ENCODE assay signal across 13 cellular contexts in genomic region chr3:169295912-169296311, GRCh38.
DNase-seq lines count a peak whose midpoint lies in the region; ATAC-seq and TF ChIP-seq lines count a peak whose summit lies in the region.
"Had no signal": no experiment of that assay in that cellular context is flagged by ENCODE, and none has a peak within 500 bp of the region (broad histone marks: within the 10 kb centered on the region; RNA-seq: fewer than 3 reads in every experiment).

No MANE protein-coding gene starts in this region.

- peak; percentile 4 for DNase-seq in OCI-LY7 (ENCODE audit: low spot score)
- DNase-seq in stimulated activated CD4-positive, alpha-beta T cell treated with anti-CD3 and anti-CD28 coated beads, Interleukin-2, amount 100 ng/mL, for 48 hours = no peak
- no peak for DNase-seq in hippocampal formation (lab: John Stamatoyannopoulos, UW)
- DNase-seq in activated CD8-positive, alpha-beta memory T cell treated with anti-CD3 and anti-CD28 coated beads for 24 hours = no peak
- no peak for DNase-seq in stimulated activated CD4-positive, alpha-beta T cell treated with anti-CD3 and anti-CD28 coated beads, Interleukin-1b, Interleukin-23, amount 100 ng/mL, for 48 hours
- DNase-seq: activated CD4-positive, alpha-beta T cell treated with anti-CD3 and anti-CD28 coated beads, Interleukin-2, amount 10 ng/mL, durations not matched to agents 7 days and 5 days; DMS79 treated with DMSO at 0.1 percent for 48 hours; foreskin keratinocyte; islet precursor cell; NCI-H1048 had no signal

- CTCF ChIA-PET in OCI-LY7 (lab: Charles Lee; ENCODE audit: unreplicated experiment) = no interaction called here

- H3K9me2 ChIP-seq in OCI-LY7 (ENCODE audit: insufficient read depth, low read length) = no peaks in the 10 kb centered on the region

- no peaks in the 10 kb centered on the region for H3K4me1 ChIP-seq in OCI-LY7 (ENCODE audit: insufficient read depth, low read length, poor library complexity, severe bottlenecking)
- H3K4me1 ChIP-seq: foreskin keratinocyte had no signal

- no peak overlapping the region for H3K27ac ChIP-seq in OCI-LY7 (ENCODE audit: low read depth, low read length, poor library complexity, severe bottlenecking)
- H3K27ac ChIP-seq: foreskin keratinocyte had no signal

- no TSS peak for BruUV-seq in OCI-LY7 (replicated peaks; lab: Mats Ljungman, UMichigan)

- H3K79me2 ChIP-seq in OCI-LY7 (ENCODE audit: insufficient read depth, low read depth, low read length) = no peaks in the 10 kb centered on the region

- no peaks in the 10 kb centered on the region for H4K20me1 ChIP-seq in OCI-LY7 (ENCODE audit: insufficient read depth, low read length)

- no peaks in the 10 kb centered on the region for H3K36me3 ChIP-seq in OCI-LY7 (ENCODE audit: insufficient read depth, low read length)

- H3K9me3 ChIP-seq in OCI-LY7 (ENCODE audit: low read length) = no peaks in the 10 kb centered on the region

- ATAC-seq in GM18517 (IDR thresholded peaks at IDR 0.05; ENCODE audit: unreplicated experiment) (peak; percentile 77), GM21367 (IDR thresholded peaks at IDR 0.05; ENCODE audit: unreplicated experiment) (peak; percentile 78), HG02973 (IDR thresholded peaks at IDR 0.05; ENCODE audit: unreplicated experiment) (peak; percentile 50)
- ATAC-seq: foreskin keratinocyte had no signal

- no peak for TF ChIP-seq CTCF in OCI-LY7 (conservative IDR thresholded peaks at IDR 0.05; ENCODE audit: low read length)

- POLR2A ChIA-PET in OCI-LY7 (lab: Charles Lee) = interaction anchor here (0.9 kb wide), 1 partner anchor 18 kb away, joined by 5 read pairs; no protein-coding TSS in a partner anchor

- H2AFZ ChIP-seq in OCI-LY7 (ENCODE audit: low read length) = no peak overlapping the region

- no peak overlapping the region for H3K4me3 ChIP-seq in OCI-LY7 (ENCODE audit: low read depth, low read length, poor library complexity, severe bottlenecking)

- intact Hi-C loops in OCI-LY7 (cut with micrococcal nuclease; ENCODE audit: unreplicated experiment) = no loop called here

- no peak overlapping the region for H3K4me2 ChIP-seq in OCI-LY7 (ENCODE audit: low read length)
